In genomic region chr7:150379590-150380379, GRCh38 we compare ENCODE assay signal across 8 cellular contexts. TPM values are rescaled to one million over a fixed set of nuclear protein-coding genes. Genes with fewer than 3 reads are reported as not detected.
DNase-seq lines count a peak whose midpoint lies in the region; ATAC-seq and TF ChIP-seq lines count a peak whose summit lies in the region.

No MANE protein-coding gene starts in this region.

- H3K4me3 ChIP-seq in DOHH2 (ENCODE audit: low read length) (peak overlapping the region; percentile 79), Peyer's patch (peak overlapping the region; percentile 64 to 94 (median 80)), endocrine pancreas (ENCODE audit: control insufficient read depth, insufficient read depth, low read length) (peak overlapping the region; percentile 39), muscle layer of colon (ENCODE audit: low read depth in 1 of 2, low read length in 2 of 2) (peak overlapping the region; percentile 35 to 95)

- H3K79me2 ChIP-seq in DOHH2 (ENCODE audit: control insufficient read depth, low read length) = peaks cover 54% of the 10 kb centered on the region

- H3F3A ChIP-seq in DOHH2 (ENCODE audit: control insufficient read depth, insufficient read depth) = peaks cover 43% of the 10 kb centered on the region

- H3K27me3 ChIP-seq in DOHH2 (ENCODE audit: control insufficient read depth, low read length) = no peaks in the 10 kb centered on the region
- H3K27me3 ChIP-seq in Peyer's patch = no peaks in the 10 kb centered on the region
- H3K27me3 ChIP-seq in endocrine pancreas (ENCODE audit: control insufficient read depth, insufficient read depth, low read length) = no peaks in the 10 kb centered on the region
- H3K27me3 ChIP-seq in muscle layer of colon (ENCODE audit: control insufficient read depth in 1 of 2, insufficient read depth in 2 of 2, low read length in 2 of 2) = no peaks in the 10 kb centered on the region

- H3K27ac ChIP-seq in DOHH2 (ENCODE audit: low read depth, low read length) = peak overlapping the region; percentile 81
- H3K27ac ChIP-seq in Peyer's patch = peak overlapping the region; percentile 84 to 97 (median 94)
- H3K27ac ChIP-seq in muscle layer of colon (ENCODE audit: low read depth, low read length) = peak overlapping the region; percentile 95

- H3K4me1 ChIP-seq in DOHH2 (ENCODE audit: control insufficient read depth, low read length) (peaks cover 81% of the 10 kb centered on the region), Peyer's patch (peaks cover 0 to 62% (median 2%) of the 10 kb centered on the region in 4 donors), endocrine pancreas (ENCODE audit: control insufficient read depth, insufficient read depth, low read length) (no peaks in the 10 kb centered on the region), muscle layer of colon (ENCODE audit: insufficient read depth, low read length) (peaks cover 34% of the 10 kb centered on the region)

- TF ChIP-seq CTCF in DOHH2 (IDR thresholded peaks at IDR 0.05; ENCODE audit: low read depth, low read length, poor library complexity, severe bottlenecking) (no peak), Peyer's patch (IDR thresholded peaks at IDR 0.05) (no peak)

- H3K9ac ChIP-seq in endocrine pancreas (ENCODE audit: control insufficient read depth, insufficient read depth, low read length) = peak overlapping the region; percentile 69
- H3K9ac ChIP-seq in muscle layer of colon (ENCODE audit: low read length) = peak overlapping the region; percentile 71

- H3K9me3 ChIP-seq in DOHH2 (ENCODE audit: control insufficient read depth, insufficient read depth, low read length) = no peaks in the 10 kb centered on the region
- H3K9me3 ChIP-seq in Peyer's patch = no peaks in the 10 kb centered on the region
- no peaks in the 10 kb centered on the region for H3K9me3 ChIP-seq in endocrine pancreas (ENCODE audit: control insufficient read depth, low read length)
- no peaks in the 10 kb centered on the region for H3K9me3 ChIP-seq in muscle layer of colon (ENCODE audit: low read length)

- DNase-seq in Peyer's patch (peak in 2 of 3 donors; percentile 58 to 63), MV-4-11 (lab: John Stamatoyannopoulos, UW) (no peak)
- no peak for DNase-seq in stimulated activated CD4-positive, alpha-beta T cell treated with anti-CD3 and anti-CD28 coated beads, Interleukin-1b, Interleukin-23, amount 100 ng/mL, for 48 hours

- H3K9me2 ChIP-seq in DOHH2 (replicated peaks; ENCODE audit: control insufficient read depth, low read length) = no peaks in the 10 kb centered on the region

- ATAC-seq in GM21737 (IDR thresholded peaks at IDR 0.05; ENCODE audit: unreplicated experiment) = peak; percentile 0
- no peak for ATAC-seq in GM18861 (IDR thresholded peaks at IDR 0.05; ENCODE audit: unreplicated experiment)

- H3K4me2 ChIP-seq in DOHH2 (ENCODE audit: low read length) = peak overlapping the region; percentile 86

- no peaks in the 10 kb centered on the region; the same call in 1 of the 2 replicates for H4K20me1 ChIP-seq in DOHH2 (ENCODE audit: control insufficient read depth, insufficient read depth, low read depth, low read length)

- peaks cover 6% of the 10 kb centered on the region for H3K36me3 ChIP-seq in DOHH2 (ENCODE audit: control insufficient read depth, low read length)
- H3K36me3 ChIP-seq in Peyer's patch = no peaks in the 10 kb centered on the region
- H3K36me3 ChIP-seq in endocrine pancreas (ENCODE audit: control insufficient read depth, insufficient read depth, low read length) = no peaks in the 10 kb centered on the region
- no peaks in the 10 kb centered on the region for H3K36me3 ChIP-seq in muscle layer of colon (ENCODE audit: insufficient read depth, low read length)

- no peak for TF ChIP-seq POLR2A in Peyer's patch (IDR thresholded peaks at IDR 0.05)

RNA-seq across cellular contexts. Expression of gene ZNF775, which starts 0.7 kb away (rescaled TPM):
- total RNA-seq in Peyer's patch = 1 to 10 TPM; 1.7 to 2.8 (median 2.5) TPM

RNA-seq across cellular contexts. Expression of gene REPIN1, which starts 11.2 kb away (rescaled TPM):
- total RNA-seq in Peyer's patch = 100 to 1,000 TPM; 138 to 209 (median 159) TPM

RNA-seq across cellular contexts. Expression of gene RARRES2, which starts 38.4 kb away (rescaled TPM):
- 10 to 100 TPM; 21.5 to 99.9 (median 27.1) TPM for total RNA-seq in Peyer's patch

RNA-seq across cellular contexts. Expression of gene ACTR3C, which starts 56.4 kb away (rescaled TPM):
- total RNA-seq in Peyer's patch = 10 to 100 TPM; 34.5 to 70.4 (median 56.8) TPM

RNA-seq across cellular contexts. Expression of gene LRRC61, which starts 56.6 kb away (rescaled TPM):
- total RNA-seq in Peyer's patch = 10 to 100 TPM; 19.3 to 22.1 (median 20.0) TPM

Comparison
In these comparisons a context has a peak if more than half of its experiments do, and no peak if none do; other contexts are left out.
1. DNase-seq: peak in Peyer's patch (2 of 3); none in MV-4-11 (single experiment) and stimulated activated CD4-positive, alpha-beta T cell treated with anti-CD3 and anti-CD28 coated beads, Interleukin-1b, Interleukin-23, amount 100 ng/mL, for 48 hours (single experiment).
2. Peak in every context shown above with its lines, with median percentiles within 50 percentile points of each other: H3K27ac ChIP-seq and H3K4me3 ChIP-seq.